ENCODE assay signal across 15 cellular contexts in genomic region chr13:35839746-35840273, GRCh38.
"Had no signal": no experiment of that assay in that cellular context is flagged by ENCODE, and none has a peak within 500 bp of the region (broad histone marks: within the 10 kb centered on the region; RNA-seq: fewer than 3 reads in every experiment).

No MANE protein-coding gene starts in this region.

- H3K4me1 ChIP-seq: adrenal gland, body of pancreas had no signal

- H3K27me3 ChIP-seq: adrenal gland, gastrocnemius medialis, sigmoid colon had no signal

- H3K36me3 ChIP-seq: adrenal gland, gastrocnemius medialis, sigmoid colon had no signal

- FAIRE-seq: colon, urothelium cell line had no signal

- DNase-seq: activated naive CD4-positive, alpha-beta T cell treated with anti-CD3 and anti-CD28 coated beads, Interleukin-2, amount 50 U/mL, for 16 hours; adrenal gland; body of pancreas; effector CD8-positive, alpha-beta T cell; gastrocnemius medialis; kidney glomerular epithelial cell; mucosa of descending colon; natural killer cell; sigmoid colon; stimulated activated CD4-positive, alpha-beta T cell treated with anti-CD3 and anti-CD28 coated beads, Interleukin-2, amount 100 ng/mL, for 24 hours; stimulated activated naive CD4-positive, alpha-beta T cell had no signal

- H3K9me3 ChIP-seq: adrenal gland, body of pancreas, gastrocnemius medialis, mucosa of descending colon, sigmoid colon had no signal

- H3K4me3 ChIP-seq: adrenal gland, body of pancreas, gastrocnemius medialis, lung, mucosa of descending colon, sigmoid colon had no signal

- H3K27ac ChIP-seq: adrenal gland, body of pancreas had no signal

- ATAC-seq: activated CD4-positive, CD25-positive, alpha-beta regulatory T cell treated with anti-CD3 and anti-CD28 coated beads, Interleukin-2, amount 50 U/mL, for 24 hours; body of pancreas; gastrocnemius medialis; mucosa of descending colon; natural killer cell had no signal
